In genomic region chr3:177567833-177568232, GRCh38 we compare ENCODE assay signal across 28 cellular contexts.
DNase-seq lines count a peak whose midpoint lies in the region; ATAC-seq and TF ChIP-seq lines count a peak whose summit lies in the region.
"Had no signal": no experiment of that assay in that cellular context is flagged by ENCODE, and none has a peak within 500 bp of the region (broad histone marks: within the 10 kb centered on the region; RNA-seq: fewer than 3 reads in every experiment).

No MANE protein-coding gene starts in this region.

- POLR2A ChIA-PET in RWPE1 (lab: Yijun Ruan, JAX; ENCODE audit: low non-redundant PET): no interaction called here

- H2AFZ ChIP-seq in osteoblast (ENCODE audit: low read length): no peak overlapping the region
- H2AFZ ChIP-seq: hepatocyte had no signal

- no peak overlapping the region for H3K4me3 ChIP-seq in osteoblast (ENCODE audit: insufficient read depth, low read length)
- H3K4me3 ChIP-seq: adrenal gland, esophagus muscularis mucosa, gastroesophageal sphincter, hepatocyte, lung had no signal

- H3K9me3 ChIP-seq in osteoblast (ENCODE audit: low read depth, low read length): no peaks in the 10 kb centered on the region
- H3K9me3 ChIP-seq: adrenal gland, esophagus muscularis mucosa, gastroesophageal sphincter had no signal

- no peaks in the 10 kb centered on the region for H4K20me1 ChIP-seq in osteoblast (ENCODE audit: insufficient read depth, low read length)

- H3K4me2 ChIP-seq in osteoblast (ENCODE audit: insufficient read depth, low read length): no peak overlapping the region
- H3K4me2 ChIP-seq: hepatocyte had no signal

- no peak for TF ChIP-seq CTCF in osteoblast (IDR thresholded peaks at IDR 0.05; ENCODE audit: extremely low read depth, low read depth, low read length)
- no peak for TF ChIP-seq CTCF in RWPE1 (conservative IDR thresholded peaks at IDR 0.05; ENCODE audit: low read depth)

- CTCF ChIA-PET in RWPE1 (lab: Yijun Ruan, JAX): no interaction called here

- ATAC-seq in HG02981 (IDR thresholded peaks at IDR 0.05; ENCODE audit: unreplicated experiment): no peak
- ATAC-seq: activated CD8-positive, alpha-beta T cell treated with anti-CD3 and anti-CD28 coated beads for 36 hours; gastroesophageal sphincter; left cardiac atrium; naive thymus-derived CD8-positive, alpha-beta T cell; stimulated activated effector memory CD8-positive, alpha-beta T cell treated with anti-CD3 and anti-CD28 coated beads, Interleukin-12 subunit alpha, Interleukin-12 subunit beta, amount 100 ng/mL, for 72 hours had no signal

- H3K36me3 ChIP-seq in osteoblast (ENCODE audit: insufficient read depth, low read length): no peaks in the 10 kb centered on the region
- H3K36me3 ChIP-seq: adrenal gland, esophagus muscularis mucosa, gastroesophageal sphincter had no signal

- intact Hi-C loops in posterior vena cava (cut with DNase I): no loop called here

- H3K27me3 ChIP-seq in osteoblast (ENCODE audit: insufficient read depth, low read length): no peaks in the 10 kb centered on the region
- H3K27me3 ChIP-seq: adrenal gland, esophagus muscularis mucosa, gastroesophageal sphincter, hepatocyte had no signal

- DNase-seq in EL: peak; percentile 16
- DNase-seq in NCI-H226: peak; percentile 37
- peak; percentile 16 for DNase-seq in astrocyte of the hippocampus (ENCODE audit: low read depth, low spot score)
- peak; percentile 65 for DNase-seq in osteoblast (ENCODE audit: insufficient read length, low spot score, missing footprints)
- no peak for DNase-seq in RWPE1 (ENCODE audit: low spot score)
- no peak for DNase-seq in NCI-H524 treated with DMSO at 0.1 percent for 48 hours (lab: John Stamatoyannopoulos, UW)
- DNase-seq in posterior vena cava (ENCODE audit: low spot score): no peak
- DNase-seq: activated CD4-positive, alpha-beta T cell treated with anti-CD3 and anti-CD28 coated beads for 1 hour; activated CD8-positive, alpha-beta T cell treated with anti-CD3 and anti-CD28 coated beads for 36 hours; activated naive CD4-positive, alpha-beta T cell treated with anti-CD3 and anti-CD28 coated beads, Interleukin-2, amount 10 ng/mL, durations not matched to agents 7 days and 5 days; adrenal gland; C1 segment of cervical spinal cord; COR-L47; H9; left cardiac atrium; naive thymus-derived CD8-positive, alpha-beta T cell; NCI-H1092; NCI-H1694 treated with DMSO at 0.1 percent for 48 hours; NCI-H510A; nucleus accumbens; Right ventricle myocardium superior; trophoblast cell had no signal

- H3K27ac ChIP-seq in osteoblast (ENCODE audit: low read depth, low read length): no peak overlapping the region
- H3K27ac ChIP-seq in RWPE1: no peak overlapping the region
- H3K27ac ChIP-seq: esophagus muscularis mucosa, gastroesophageal sphincter, hepatocyte had no signal

- peaks cover 10% of the 10 kb centered on the region for H3K4me1 ChIP-seq in osteoblast (ENCODE audit: insufficient read depth, low read length)

- H3K79me2 ChIP-seq in osteoblast (ENCODE audit: insufficient read depth, low read length): no peaks in the 10 kb centered on the region
- H3K79me2 ChIP-seq: hepatocyte had no signal

Comparison
In these comparisons a context has a peak if more than half of its experiments do, and no peak if none do; other contexts are left out.
1. DNase-seq: peak in EL (single experiment), NCI-H226 (single experiment), astrocyte of the hippocampus (single experiment) and osteoblast (single experiment); none in RWPE1 (single experiment), NCI-H524 treated with DMSO at 0.1 percent for 48 hours (single experiment) and posterior vena cava (single experiment).